Comparison of ENCODE assay signal across 2 cellular contexts in the genomic region with DNA sequence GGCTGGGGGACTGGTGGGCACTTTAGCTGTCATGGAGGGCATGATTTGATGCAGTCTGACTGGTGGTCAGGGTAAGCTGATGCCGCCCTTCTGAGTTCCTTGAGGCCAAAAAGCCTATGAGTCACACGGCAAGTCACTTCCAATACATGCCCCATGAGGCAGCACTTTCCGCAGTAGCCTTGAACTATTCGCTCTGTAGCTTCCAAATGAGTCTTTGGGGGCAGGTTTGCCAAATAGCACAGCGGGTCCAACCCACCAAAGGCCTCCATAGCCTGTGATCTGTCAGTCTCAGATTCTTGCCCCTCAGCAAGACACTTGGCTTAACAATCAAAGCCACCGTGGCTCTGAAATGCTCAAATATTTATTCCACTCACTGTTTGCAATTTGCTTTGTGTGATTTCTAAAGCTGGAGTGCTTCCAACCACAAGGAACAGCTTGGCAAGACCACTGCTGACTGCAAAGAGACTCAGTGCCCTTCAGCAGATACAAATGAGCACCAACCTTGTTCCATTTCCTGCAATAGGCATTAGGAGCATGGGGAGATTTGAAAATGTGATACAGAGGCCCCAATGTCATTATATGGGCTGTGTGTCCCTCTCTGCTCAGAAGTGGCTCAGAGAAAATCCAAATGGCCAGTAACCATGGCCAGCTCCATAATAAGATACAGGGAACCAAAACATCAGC.
TF ChIP-seq lines count a peak whose summit lies in the region.

No MANE protein-coding gene starts in this region.

TF ChIP-seq in A549, 52 proteins besides CTCF, POLR2A, EP300 and RAD21:
- TF ChIP-seq, protein P1, sequence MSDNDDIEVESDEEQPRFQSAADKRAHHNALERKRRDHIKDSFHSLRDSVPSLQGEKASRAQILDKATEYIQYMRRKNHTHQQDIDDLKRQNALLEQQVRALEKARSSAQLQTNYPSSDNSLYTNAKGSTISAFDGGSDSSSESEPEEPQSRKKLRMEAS (IDR thresholded peaks at IDR 0.05), result peak; percentile 22; the same call in 1 of the 2 replicates
- TF ChIP-seq, protein P2, sequence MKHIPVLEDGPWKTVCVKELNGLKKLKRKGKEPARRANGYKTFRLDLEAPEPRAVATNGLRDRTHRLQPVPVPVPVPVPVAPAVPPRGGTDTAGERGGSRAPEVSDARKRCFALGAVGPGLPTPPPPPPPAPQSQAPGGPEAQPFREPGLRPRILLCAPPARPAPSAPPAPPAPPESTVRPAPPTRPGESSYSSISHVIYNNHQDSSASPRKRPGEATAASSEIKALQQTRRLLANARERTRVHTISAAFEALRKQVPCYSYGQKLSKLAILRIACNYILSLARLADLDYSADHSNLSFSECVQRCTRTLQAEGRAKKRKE (CRISPR knock-in tag; IDR thresholded peaks at IDR 0.05; ENCODE audit: low read depth), result no peak
- TF ChIP-seq FOSL2 (IDR thresholded peaks at IDR 0.05) (no peak), FOSL2 (CRISPR knock-in tag; IDR thresholded peaks at IDR 0.05) (peak; percentile 66; the same call in 1 of the 2 replicates), MAFK (IDR thresholded peaks at IDR 0.05; ENCODE audit: partially characterized antibody) (peak; percentile 69)

TF ChIP-seq in K562, 482 proteins besides CTCF, POLR2A, EP300 and RAD21 (continues in another document):
- TF ChIP-seq, protein P3, sequence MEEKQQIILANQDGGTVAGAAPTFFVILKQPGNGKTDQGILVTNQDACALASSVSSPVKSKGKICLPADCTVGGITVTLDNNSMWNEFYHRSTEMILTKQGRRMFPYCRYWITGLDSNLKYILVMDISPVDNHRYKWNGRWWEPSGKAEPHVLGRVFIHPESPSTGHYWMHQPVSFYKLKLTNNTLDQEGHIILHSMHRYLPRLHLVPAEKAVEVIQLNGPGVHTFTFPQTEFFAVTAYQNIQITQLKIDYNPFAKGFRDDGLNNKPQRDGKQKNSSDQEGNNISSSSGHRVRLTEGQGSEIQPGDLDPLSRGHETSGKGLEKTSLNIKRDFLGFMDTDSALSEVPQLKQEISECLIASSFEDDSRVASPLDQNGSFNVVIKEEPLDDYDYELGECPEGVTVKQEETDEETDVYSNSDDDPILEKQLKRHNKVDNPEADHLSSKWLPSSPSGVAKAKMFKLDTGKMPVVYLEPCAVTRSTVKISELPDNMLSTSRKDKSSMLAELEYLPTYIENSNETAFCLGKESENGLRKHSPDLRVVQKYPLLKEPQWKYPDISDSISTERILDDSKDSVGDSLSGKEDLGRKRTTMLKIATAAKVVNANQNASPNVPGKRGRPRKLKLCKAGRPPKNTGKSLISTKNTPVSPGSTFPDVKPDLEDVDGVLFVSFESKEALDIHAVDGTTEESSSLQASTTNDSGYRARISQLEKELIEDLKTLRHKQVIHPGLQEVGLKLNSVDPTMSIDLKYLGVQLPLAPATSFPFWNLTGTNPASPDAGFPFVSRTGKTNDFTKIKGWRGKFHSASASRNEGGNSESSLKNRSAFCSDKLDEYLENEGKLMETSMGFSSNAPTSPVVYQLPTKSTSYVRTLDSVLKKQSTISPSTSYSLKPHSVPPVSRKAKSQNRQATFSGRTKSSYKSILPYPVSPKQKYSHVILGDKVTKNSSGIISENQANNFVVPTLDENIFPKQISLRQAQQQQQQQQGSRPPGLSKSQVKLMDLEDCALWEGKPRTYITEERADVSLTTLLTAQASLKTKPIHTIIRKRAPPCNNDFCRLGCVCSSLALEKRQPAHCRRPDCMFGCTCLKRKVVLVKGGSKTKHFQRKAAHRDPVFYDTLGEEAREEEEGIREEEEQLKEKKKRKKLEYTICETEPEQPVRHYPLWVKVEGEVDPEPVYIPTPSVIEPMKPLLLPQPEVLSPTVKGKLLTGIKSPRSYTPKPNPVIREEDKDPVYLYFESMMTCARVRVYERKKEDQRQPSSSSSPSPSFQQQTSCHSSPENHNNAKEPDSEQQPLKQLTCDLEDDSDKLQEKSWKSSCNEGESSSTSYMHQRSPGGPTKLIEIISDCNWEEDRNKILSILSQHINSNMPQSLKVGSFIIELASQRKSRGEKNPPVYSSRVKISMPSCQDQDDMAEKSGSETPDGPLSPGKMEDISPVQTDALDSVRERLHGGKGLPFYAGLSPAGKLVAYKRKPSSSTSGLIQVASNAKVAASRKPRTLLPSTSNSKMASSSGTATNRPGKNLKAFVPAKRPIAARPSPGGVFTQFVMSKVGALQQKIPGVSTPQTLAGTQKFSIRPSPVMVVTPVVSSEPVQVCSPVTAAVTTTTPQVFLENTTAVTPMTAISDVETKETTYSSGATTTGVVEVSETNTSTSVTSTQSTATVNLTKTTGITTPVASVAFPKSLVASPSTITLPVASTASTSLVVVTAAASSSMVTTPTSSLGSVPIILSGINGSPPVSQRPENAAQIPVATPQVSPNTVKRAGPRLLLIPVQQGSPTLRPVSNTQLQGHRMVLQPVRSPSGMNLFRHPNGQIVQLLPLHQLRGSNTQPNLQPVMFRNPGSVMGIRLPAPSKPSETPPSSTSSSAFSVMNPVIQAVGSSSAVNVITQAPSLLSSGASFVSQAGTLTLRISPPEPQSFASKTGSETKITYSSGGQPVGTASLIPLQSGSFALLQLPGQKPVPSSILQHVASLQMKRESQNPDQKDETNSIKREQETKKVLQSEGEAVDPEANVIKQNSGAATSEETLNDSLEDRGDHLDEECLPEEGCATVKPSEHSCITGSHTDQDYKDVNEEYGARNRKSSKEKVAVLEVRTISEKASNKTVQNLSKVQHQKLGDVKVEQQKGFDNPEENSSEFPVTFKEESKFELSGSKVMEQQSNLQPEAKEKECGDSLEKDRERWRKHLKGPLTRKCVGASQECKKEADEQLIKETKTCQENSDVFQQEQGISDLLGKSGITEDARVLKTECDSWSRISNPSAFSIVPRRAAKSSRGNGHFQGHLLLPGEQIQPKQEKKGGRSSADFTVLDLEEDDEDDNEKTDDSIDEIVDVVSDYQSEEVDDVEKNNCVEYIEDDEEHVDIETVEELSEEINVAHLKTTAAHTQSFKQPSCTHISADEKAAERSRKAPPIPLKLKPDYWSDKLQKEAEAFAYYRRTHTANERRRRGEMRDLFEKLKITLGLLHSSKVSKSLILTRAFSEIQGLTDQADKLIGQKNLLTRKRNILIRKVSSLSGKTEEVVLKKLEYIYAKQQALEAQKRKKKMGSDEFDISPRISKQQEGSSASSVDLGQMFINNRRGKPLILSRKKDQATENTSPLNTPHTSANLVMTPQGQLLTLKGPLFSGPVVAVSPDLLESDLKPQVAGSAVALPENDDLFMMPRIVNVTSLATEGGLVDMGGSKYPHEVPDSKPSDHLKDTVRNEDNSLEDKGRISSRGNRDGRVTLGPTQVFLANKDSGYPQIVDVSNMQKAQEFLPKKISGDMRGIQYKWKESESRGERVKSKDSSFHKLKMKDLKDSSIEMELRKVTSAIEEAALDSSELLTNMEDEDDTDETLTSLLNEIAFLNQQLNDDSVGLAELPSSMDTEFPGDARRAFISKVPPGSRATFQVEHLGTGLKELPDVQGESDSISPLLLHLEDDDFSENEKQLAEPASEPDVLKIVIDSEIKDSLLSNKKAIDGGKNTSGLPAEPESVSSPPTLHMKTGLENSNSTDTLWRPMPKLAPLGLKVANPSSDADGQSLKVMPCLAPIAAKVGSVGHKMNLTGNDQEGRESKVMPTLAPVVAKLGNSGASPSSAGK (IDR thresholded peaks at IDR 0.05), result no peak
- TF ChIP-seq STAT5A (IDR thresholded peaks at IDR 0.05; ENCODE audit: borderline replicate concordance, low read length) (no peak), NFYB (IDR thresholded peaks at IDR 0.05; ENCODE audit: extremely low read depth, insufficient read length) (no peak), EWSR1 (IDR thresholded peaks at IDR 0.05; ENCODE audit: borderline replicate concordance, low read depth, partially characterized antibody) (no peak), DDX20 (tag; IDR thresholded peaks at IDR 0.05; ENCODE audit: low read depth) (no peak), FOSL1 (tag; conservative IDR thresholded peaks at IDR 0.05) (peak; percentile 71), SREBF1 (IDR thresholded peaks at IDR 0.05; ENCODE audit: borderline replicate concordance, low read depth, low read length) (no peak), NFE2L1 (tag; IDR thresholded peaks at IDR 0.05; ENCODE audit: borderline replicate concordance, low read depth) (no peak), KHSRP (IDR thresholded peaks at IDR 0.05) (no peak), HNRNPUL1 (IDR thresholded peaks at IDR 0.05; ENCODE audit: low read length) (no peak), MAFK (IDR thresholded peaks at IDR 0.05; ENCODE audit: low read length) (peak; percentile 28; the same call in 1 of the 2 replicates), ZNF589 (CRISPR knock-in tag; IDR thresholded peaks at IDR 0.05; ENCODE audit: low read depth) (no peak), ZNF316 (IDR thresholded peaks at IDR 0.05) (0 out of 2 replicates have a peak, but pooled peaks have one; percentile 14), ZNF124 (CRISPR knock-in tag; IDR thresholded peaks at IDR 0.05) (no peak), KDM2B (CRISPR knock-in tag; IDR thresholded peaks at IDR 0.05) (no peak)
- TF ChIP-seq, protein P4, sequence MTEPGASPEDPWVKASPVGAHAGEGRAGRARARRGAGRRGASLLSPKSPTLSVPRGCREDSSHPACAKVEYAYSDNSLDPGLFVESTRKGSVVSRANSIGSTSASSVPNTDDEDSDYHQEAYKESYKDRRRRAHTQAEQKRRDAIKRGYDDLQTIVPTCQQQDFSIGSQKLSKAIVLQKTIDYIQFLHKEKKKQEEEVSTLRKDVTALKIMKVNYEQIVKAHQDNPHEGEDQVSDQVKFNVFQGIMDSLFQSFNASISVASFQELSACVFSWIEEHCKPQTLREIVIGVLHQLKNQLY (CRISPR knock-in tag; conservative IDR thresholded peaks at IDR 0.05), result no peak
- TF ChIP-seq, protein P5, sequence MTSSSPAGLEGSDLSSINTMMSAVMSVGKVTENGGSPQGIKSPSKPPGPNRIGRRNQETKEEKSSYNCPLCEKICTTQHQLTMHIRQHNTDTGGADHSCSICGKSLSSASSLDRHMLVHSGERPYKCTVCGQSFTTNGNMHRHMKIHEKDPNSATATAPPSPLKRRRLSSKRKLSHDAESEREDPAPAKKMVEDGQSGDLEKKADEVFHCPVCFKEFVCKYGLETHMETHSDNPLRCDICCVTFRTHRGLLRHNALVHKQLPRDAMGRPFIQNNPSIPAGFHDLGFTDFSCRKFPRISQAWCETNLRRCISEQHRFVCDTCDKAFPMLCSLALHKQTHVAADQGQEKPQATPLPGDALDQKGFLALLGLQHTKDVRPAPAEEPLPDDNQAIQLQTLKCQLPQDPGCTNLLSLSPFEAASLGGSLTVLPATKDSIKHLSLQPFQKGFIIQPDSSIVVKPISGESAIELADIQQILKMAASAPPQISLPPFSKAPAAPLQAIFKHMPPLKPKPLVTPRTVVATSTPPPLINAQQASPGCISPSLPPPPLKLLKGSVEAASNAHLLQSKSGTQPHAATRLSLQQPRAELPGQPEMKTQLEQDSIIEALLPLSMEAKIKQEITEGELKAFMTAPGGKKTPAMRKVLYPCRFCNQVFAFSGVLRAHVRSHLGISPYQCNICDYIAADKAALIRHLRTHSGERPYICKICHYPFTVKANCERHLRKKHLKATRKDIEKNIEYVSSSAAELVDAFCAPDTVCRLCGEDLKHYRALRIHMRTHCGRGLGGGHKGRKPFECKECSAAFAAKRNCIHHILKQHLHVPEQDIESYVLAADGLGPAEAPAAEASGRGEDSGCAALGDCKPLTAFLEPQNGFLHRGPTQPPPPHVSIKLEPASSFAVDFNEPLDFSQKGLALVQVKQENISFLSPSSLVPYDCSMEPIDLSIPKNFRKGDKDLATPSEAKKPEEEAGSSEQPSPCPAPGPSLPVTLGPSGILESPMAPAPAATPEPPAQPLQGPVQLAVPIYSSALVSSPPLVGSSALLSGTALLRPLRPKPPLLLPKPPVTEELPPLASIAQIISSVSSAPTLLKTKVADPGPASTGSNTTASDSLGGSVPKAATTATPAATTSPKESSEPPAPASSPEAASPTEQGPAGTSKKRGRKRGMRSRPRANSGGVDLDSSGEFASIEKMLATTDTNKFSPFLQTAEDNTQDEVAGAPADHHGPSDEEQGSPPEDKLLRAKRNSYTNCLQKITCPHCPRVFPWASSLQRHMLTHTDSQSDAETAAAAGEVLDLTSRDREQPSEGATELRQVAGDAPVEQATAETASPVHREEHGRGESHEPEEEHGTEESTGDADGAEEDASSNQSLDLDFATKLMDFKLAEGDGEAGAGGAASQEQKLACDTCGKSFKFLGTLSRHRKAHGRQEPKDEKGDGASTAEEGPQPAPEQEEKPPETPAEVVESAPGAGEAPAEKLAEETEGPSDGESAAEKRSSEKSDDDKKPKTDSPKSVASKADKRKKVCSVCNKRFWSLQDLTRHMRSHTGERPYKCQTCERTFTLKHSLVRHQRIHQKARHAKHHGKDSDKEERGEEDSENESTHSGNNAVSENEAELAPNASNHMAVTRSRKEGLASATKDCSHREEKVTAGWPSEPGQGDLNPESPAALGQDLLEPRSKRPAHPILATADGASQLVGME (CRISPR knock-in tag; IDR thresholded peaks at IDR 0.05), result no peak
- TF ChIP-seq, protein P6, sequence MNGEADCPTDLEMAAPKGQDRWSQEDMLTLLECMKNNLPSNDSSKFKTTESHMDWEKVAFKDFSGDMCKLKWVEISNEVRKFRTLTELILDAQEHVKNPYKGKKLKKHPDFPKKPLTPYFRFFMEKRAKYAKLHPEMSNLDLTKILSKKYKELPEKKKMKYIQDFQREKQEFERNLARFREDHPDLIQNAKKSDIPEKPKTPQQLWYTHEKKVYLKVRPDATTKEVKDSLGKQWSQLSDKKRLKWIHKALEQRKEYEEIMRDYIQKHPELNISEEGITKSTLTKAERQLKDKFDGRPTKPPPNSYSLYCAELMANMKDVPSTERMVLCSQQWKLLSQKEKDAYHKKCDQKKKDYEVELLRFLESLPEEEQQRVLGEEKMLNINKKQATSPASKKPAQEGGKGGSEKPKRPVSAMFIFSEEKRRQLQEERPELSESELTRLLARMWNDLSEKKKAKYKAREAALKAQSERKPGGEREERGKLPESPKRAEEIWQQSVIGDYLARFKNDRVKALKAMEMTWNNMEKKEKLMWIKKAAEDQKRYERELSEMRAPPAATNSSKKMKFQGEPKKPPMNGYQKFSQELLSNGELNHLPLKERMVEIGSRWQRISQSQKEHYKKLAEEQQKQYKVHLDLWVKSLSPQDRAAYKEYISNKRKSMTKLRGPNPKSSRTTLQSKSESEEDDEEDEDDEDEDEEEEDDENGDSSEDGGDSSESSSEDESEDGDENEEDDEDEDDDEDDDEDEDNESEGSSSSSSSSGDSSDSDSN (IDR thresholded peaks at IDR 0.05; ENCODE audit: borderline replicate concordance in 1 of 2, low read depth in 2 of 2, low read length in 2 of 2), result no peak
- TF ChIP-seq, protein P7, sequence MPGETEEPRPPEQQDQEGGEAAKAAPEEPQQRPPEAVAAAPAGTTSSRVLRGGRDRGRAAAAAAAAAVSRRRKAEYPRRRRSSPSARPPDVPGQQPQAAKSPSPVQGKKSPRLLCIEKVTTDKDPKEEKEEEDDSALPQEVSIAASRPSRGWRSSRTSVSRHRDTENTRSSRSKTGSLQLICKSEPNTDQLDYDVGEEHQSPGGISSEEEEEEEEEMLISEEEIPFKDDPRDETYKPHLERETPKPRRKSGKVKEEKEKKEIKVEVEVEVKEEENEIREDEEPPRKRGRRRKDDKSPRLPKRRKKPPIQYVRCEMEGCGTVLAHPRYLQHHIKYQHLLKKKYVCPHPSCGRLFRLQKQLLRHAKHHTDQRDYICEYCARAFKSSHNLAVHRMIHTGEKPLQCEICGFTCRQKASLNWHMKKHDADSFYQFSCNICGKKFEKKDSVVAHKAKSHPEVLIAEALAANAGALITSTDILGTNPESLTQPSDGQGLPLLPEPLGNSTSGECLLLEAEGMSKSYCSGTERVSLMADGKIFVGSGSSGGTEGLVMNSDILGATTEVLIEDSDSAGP (CRISPR knock-in tag; IDR thresholded peaks at IDR 0.05), result no peak
